8 cellular contexts compared by ENCODE assay signal in the genomic region with DNA sequence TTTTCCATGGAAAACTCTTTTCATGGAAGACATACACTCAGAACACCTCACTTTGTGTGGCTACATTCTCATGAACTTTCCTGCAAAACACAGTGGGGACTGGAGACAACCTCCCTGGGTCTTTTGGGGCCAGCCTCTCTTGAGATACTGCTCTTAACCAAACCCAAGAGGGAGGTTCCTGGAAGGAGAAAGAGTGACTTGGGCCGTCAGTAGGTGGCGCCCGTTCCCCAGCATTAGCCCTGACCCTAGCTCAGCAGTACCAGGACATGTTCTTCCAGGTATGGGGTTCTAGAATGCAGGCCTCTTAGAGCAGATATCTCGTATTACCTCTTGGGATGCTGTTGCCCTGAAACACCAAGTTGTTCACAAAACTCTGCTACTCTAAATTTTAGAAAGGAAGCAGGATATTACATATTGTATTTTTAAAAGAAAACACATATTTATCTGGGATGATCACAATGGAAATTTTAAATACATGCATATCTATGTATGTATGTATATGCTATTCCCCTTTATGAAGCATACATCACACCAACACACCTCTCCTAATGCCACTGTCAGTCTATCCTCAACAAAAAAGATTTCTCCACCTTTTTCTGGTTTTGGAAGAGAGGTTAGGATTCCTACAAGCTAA. TPM values are rescaled to one million over a fixed set of nuclear protein-coding genes. Genes with fewer than 3 reads are reported as not detected.
A peak's percentile ranks its signal among the peaks of the same experiment; 100 is the strongest.
DNase-seq lines count a peak whose midpoint lies in the region; ATAC-seq, FAIRE-seq and TF ChIP-seq lines count a peak whose summit lies in the region.

No MANE protein-coding gene starts in this region.

- WGBS in IMR-90 (ENCODE audit: extremely low coverage in 2 of 2, insufficient read length in 1 of 2), 2 experiments, result no CpG with 5 or more reads among the region's 4 CpGs
- 2 to 4% methylated on average over 4 of the region's 4 CpGs for WGBS in pancreas, 2 donors

- H3K4me3 ChIP-seq in DND-41 (ENCODE audit: low read depth in 1 of 2, low read length in 2 of 2) (no peak overlapping the region), IMR-90 (ENCODE audit: insufficient read depth, low read depth, low read length) (no peak overlapping the region), Panc1 (ENCODE audit: low read depth in 2 of 2, low read length in 2 of 2) (no peak overlapping the region), fibroblast of villous mesenchyme (ENCODE audit: low read depth, low read length) (no peak overlapping the region), pancreas (no peak overlapping the region)

- no peak overlapping the region for H4K91ac ChIP-seq in IMR-90 (ENCODE audit: insufficient read depth, low read depth, low read length)

- no peak overlapping the region for H2BK20ac ChIP-seq in IMR-90 (ENCODE audit: low read depth, low read length)

- H3K27ac ChIP-seq in DND-41 (ENCODE audit: low read length) (no peak overlapping the region), IMR-90 (ENCODE audit: insufficient read depth, low read length) (no peak overlapping the region), Panc1 (ENCODE audit: low read length) (no peak overlapping the region), pancreas (no peak overlapping the region)

- H3K4me1 ChIP-seq in DND-41 (ENCODE audit: insufficient read depth, low read length), result no peaks in the 10 kb centered on the region
- peaks cover 4% of the 10 kb centered on the region; the same call in 1 of the 2 replicates for H3K4me1 ChIP-seq in IMR-90 (ENCODE audit: control insufficient read depth, insufficient read depth, low read length)
- H3K4me1 ChIP-seq in Panc1 (ENCODE audit: control insufficient read depth, insufficient read depth, low read length), result no peaks in the 10 kb centered on the region
- H3K4me1 ChIP-seq in pancreas, result no peaks in the 10 kb centered on the region

- H2AK5ac ChIP-seq in IMR-90 (ENCODE audit: low read depth, low read length), result no peak overlapping the region

- intact Hi-C loops in IMR-90 (cut with micrococcal nuclease), result loop anchor here (1.0 to 10.0 kb wide), 4 partner anchors 24 to 1458 kb away; a partner anchor contains a TSS
- intact Hi-C loops in Panc1 (cut with micrococcal nuclease; ENCODE audit: unreplicated experiment), result loop anchor here (5.0 kb wide), 1 partner anchor 52 kb away; no protein-coding TSS in a partner anchor
- intact Hi-C loops in pancreas (cut with DNase I), result loop anchor here in 1 of 3 donors (10.0 kb wide), 1 partner anchor 49 kb away; no protein-coding TSS in a partner anchor

- in situ Hi-C loops in IMR-90 (cut with MboI; ENCODE audit: low sequenced_read_pairs) (no loop called here), Panc1 (cut with HindIII; ENCODE audit: low pct_unique_long_range_greater_than_20kb, low sequenced_read_pairs) (no loop called here)

- no peak overlapping the region for H3K18ac ChIP-seq in IMR-90 (ENCODE audit: low read depth, low read length)

- no peak overlapping the region for H2BK15ac ChIP-seq in IMR-90 (ENCODE audit: low read depth, low read length)

- H4K8ac ChIP-seq in IMR-90 (ENCODE audit: low read depth in 2 of 2, low read length in 2 of 2), result no peak overlapping the region

- H3K4me2 ChIP-seq in DND-41 (ENCODE audit: insufficient read depth, low read length) (no peak overlapping the region), IMR-90 (ENCODE audit: low read depth, low read length) (no peak overlapping the region)

- H4K20me1 ChIP-seq in DND-41 (ENCODE audit: insufficient read depth, low read length), result no peaks in the 10 kb centered on the region
- no peaks in the 10 kb centered on the region for H4K20me1 ChIP-seq in IMR-90 (ENCODE audit: insufficient read depth, low read length)

- H3K27me3 ChIP-seq in DND-41 (ENCODE audit: insufficient read depth, low read length, poor library complexity) (no peaks in the 10 kb centered on the region), IMR-90 (ENCODE audit: control insufficient read depth, insufficient read depth, low read length) (peaks cover 2% of the 10 kb centered on the region; the same call in 1 of the 2 replicates), Panc1 (ENCODE audit: control insufficient read depth, insufficient read depth, low read length) (no peaks in the 10 kb centered on the region), pancreas (no peaks in the 10 kb centered on the region)

- POLR2A ChIA-PET in IMR-90 (lab: Charles Lee; ENCODE audit: unreplicated experiment) (no interaction called here), Panc1 (lab: Charles Lee) (no interaction called here)

- no peak overlapping the region for H3K14ac ChIP-seq in IMR-90 (replicated peaks; ENCODE audit: low read depth, low read length)

- no peak overlapping the region for H2AFZ ChIP-seq in DND-41 (ENCODE audit: low read depth, low read length)
- H2AFZ ChIP-seq in IMR-90 (replicated peaks; ENCODE audit: low read length, poor library complexity), result peak overlapping the region; percentile 9

- DNase-seq in DND-41 (peak; percentile 69), IMR-90 (peak; percentile 69), Panc1 (ENCODE audit: low read depth, low spot score) (no peak), activated T-helper 1 cell treated with Interleukin-2 at 50 U/mL for 16 hours (ENCODE audit: low read depth) (peak; percentile 34), fibroblast of villous mesenchyme (ENCODE audit: low read depth) (peak; percentile 80), pancreas (peak; percentile 64 to 91 (median 78)), ureter (ENCODE audit: low spot score) (peak; percentile 71)

- H3K4ac ChIP-seq in IMR-90 (ENCODE audit: low read depth, low read length), result no peak overlapping the region

- no peak overlapping the region for H2AK9ac ChIP-seq in IMR-90 (replicated peaks; ENCODE audit: low read depth, low read length, poor library complexity)

- no peaks in the 10 kb centered on the region; the same call in 1 of the 2 replicates for H3K9me1 ChIP-seq in IMR-90 (ENCODE audit: insufficient read depth, low read length)

- FAIRE-seq in pancreas (lab: Jason Lieb, UNC), result no peak

- TF ChIP-seq POLR2A in IMR-90 (IDR thresholded peaks at IDR 0.05; ENCODE audit: low read depth, low read length), result no peak

- H3K9me3 ChIP-seq in DND-41 (ENCODE audit: insufficient read depth, low read length, severe bottlenecking), result no peaks in the 10 kb centered on the region
- no peaks in the 10 kb centered on the region for H3K9me3 ChIP-seq in IMR-90 (ENCODE audit: control insufficient read depth, insufficient read depth, low read length)
- no peaks in the 10 kb centered on the region for H3K9me3 ChIP-seq in Panc1 (ENCODE audit: control insufficient read depth, insufficient read depth, low read depth, low read length)
- no peaks in the 10 kb centered on the region for H3K9me3 ChIP-seq in pancreas

- CTCF ChIA-PET in IMR-90 (lab: Yijun Ruan, JAX), result interaction anchor here (0.6 to 4.1 kb wide), 5 partner anchors 13 to 848 kb away, joined by 3 to 21 read pairs (median 8); no protein-coding TSS in a partner anchor
- CTCF ChIA-PET in Panc1 (lab: Charles Lee), result interaction anchor here (0.6 kb wide), 3 partner anchors 36 to 335 kb away, joined by 3 read pairs; no protein-coding TSS in a partner anchor

- no peak overlapping the region for H3K56ac ChIP-seq in IMR-90 (ENCODE audit: extremely low read depth, insufficient read depth, low read length)

- H3K9ac ChIP-seq in DND-41 (ENCODE audit: low read depth, low read length) (no peak overlapping the region), IMR-90 (ENCODE audit: low read depth, low read length) (no peak overlapping the region)

- peak; percentile 92 for TF ChIP-seq RAD21 in IMR-90 (IDR thresholded peaks at IDR 0.05; ENCODE audit: low read length)

- no peaks in the 10 kb centered on the region for H3K79me1 ChIP-seq in IMR-90 (ENCODE audit: low read depth in 1 of 2, low read length in 2 of 2)

- no peak overlapping the region for H3K23ac ChIP-seq in IMR-90 (ENCODE audit: low read depth, low read length)

- peak; percentile 88 for TF ChIP-seq CTCF in DND-41 (IDR thresholded peaks at IDR 0.05; ENCODE audit: borderline replicate concordance, extremely low read depth, low read length, poor library complexity, severe bottlenecking)
- TF ChIP-seq CTCF in IMR-90 (conservative IDR thresholded peaks at IDR 0.05; ENCODE audit: low read depth, low read length), result peak; percentile 93
- TF ChIP-seq CTCF in Panc1 (IDR thresholded peaks at IDR 0.05), result peak; percentile 74
- peak; percentile 74 for TF ChIP-seq CTCF in fibroblast of villous mesenchyme (IDR thresholded peaks at IDR 0.05; ENCODE audit: insufficient read depth, low read depth, low read length)
- peak; percentile 63 to 75 (median 68) for TF ChIP-seq CTCF in pancreas (IDR thresholded peaks at IDR 0.05)

- dilution Hi-C loops in IMR-90 (cut with HindIII; ENCODE audit: low sequenced_read_pairs, unreplicated experiment), result no loop called here

- no peaks in the 10 kb centered on the region for H3K79me2 ChIP-seq in DND-41 (ENCODE audit: insufficient read depth, low read length)

- ATAC-seq in DND-41 (ENCODE audit: insufficient read depth, low read depth), result peak; percentile 98
- ATAC-seq in GM21528 (IDR thresholded peaks at IDR 0.05; ENCODE audit: low FRiP score, unreplicated experiment), result peak; percentile 90
- ATAC-seq in IMR-90 (ENCODE audit: low read depth), result peak; percentile 96
- peak; percentile 88 for ATAC-seq in Panc1
- peak; percentile 91 to 99 (median 96) for ATAC-seq in pancreas

- BruUV-seq in IMR-90 (replicated peaks; lab: Mats Ljungman, UMichigan), result no TSS peak
- no TSS peak for BruUV-seq in Panc1 (replicated peaks; lab: Mats Ljungman, UMichigan)

- no peak overlapping the region for H2BK5ac ChIP-seq in IMR-90 (ENCODE audit: low read depth, low read length, poor library complexity, severe bottlenecking)

- H2BK120ac ChIP-seq in IMR-90 (ENCODE audit: low read depth, low read length), result no peak overlapping the region

- H3K36me3 ChIP-seq in DND-41 (ENCODE audit: insufficient read depth, low read length) (no peaks in the 10 kb centered on the region), IMR-90 (ENCODE audit: control insufficient read depth, insufficient read depth, low read length) (no peaks in the 10 kb centered on the region), Panc1 (ENCODE audit: control insufficient read depth, insufficient read depth, low read length) (no peaks in the 10 kb centered on the region), pancreas (no peaks in the 10 kb centered on the region)

- no peak overlapping the region for H4K5ac ChIP-seq in IMR-90 (ENCODE audit: low read depth, low read length)

TF ChIP-seq in IMR-90, 13 proteins besides CTCF, POLR2A, EP300 and RAD21:
- TF ChIP-seq SMC3 (IDR thresholded peaks at IDR 0.05; ENCODE audit: low read depth, low read length) (peak; percentile 77), NFE2L2 (IDR thresholded peaks at IDR 0.05; ENCODE audit: low read depth, low read length) (no peak), RCOR1 (IDR thresholded peaks at IDR 0.05; ENCODE audit: insufficient replicate concordance, low read length) (no peak)
TF ChIP-seq in IMR-90: peak in this region for 1.

RNA-seq across cellular contexts. Expression of a gene that starts 15.8 kb away (rescaled TPM):
- total RNA-seq in IMR-90 (2012; rRNA removed), result 22.5 and 22.8 TPM in 2 replicates
- 5.7 TPM in 2 replicates for polyA plus RNA-seq in IMR-90 (2012; rRNA removed)
- 3.0 and 3.7 TPM in 2 replicates for polyA plus RNA-seq in IMR-90 (2012; cell fraction: cytosol; rRNA removed)
- 5.5 and 9.3 TPM in 2 replicates for polyA plus RNA-seq in IMR-90 (2012; cell fraction: nucleus; rRNA removed; ENCODE audit: low replicate concordance)
- total RNA-seq in Panc1 (2021; ENCODE audit: unreplicated experiment), result 12.7 TPM
- polyA plus RNA-seq in Panc1 (2012; ENCODE audit: insufficient read length), result 3.6 TPM
- 56.0 and 77.7 TPM in 2 replicates for total RNA-seq in fibroblast of villous mesenchyme
- 10 to 100 TPM; 32.0 to 67.2 (median 40.7) TPM for total RNA-seq in pancreas
- 10 to 100 TPM; 15.9 to 29.1 TPM for polyA plus RNA-seq in pancreas
- 40.6 TPM for total RNA-seq in ureter
